Comparison of ENCODE assay signal across 21 cellular contexts in the genomic region with DNA sequence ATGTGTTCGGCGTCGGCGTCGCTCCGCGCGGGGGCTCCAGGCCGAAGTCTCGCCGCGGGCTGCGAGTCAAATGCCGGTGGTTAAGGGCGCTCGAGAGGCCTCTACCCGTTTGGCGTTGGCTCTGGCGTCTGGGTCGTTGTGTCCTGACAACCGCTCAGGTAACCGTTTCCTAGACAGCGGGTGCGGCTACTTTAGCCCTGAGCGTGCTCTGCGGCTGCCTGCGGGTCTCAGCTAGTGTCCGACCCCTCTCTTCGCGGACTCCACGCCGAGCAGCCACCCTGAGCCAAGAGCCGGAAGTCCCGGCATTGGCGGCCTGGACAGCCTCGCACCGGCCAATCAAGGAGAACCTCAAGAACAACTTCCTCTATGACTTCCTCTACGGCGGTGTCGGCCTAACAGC.
"Had no signal": no experiment of that assay in that cellular context is flagged by ENCODE, and none has a peak within 500 bp of the region (broad histone marks: within the 10 kb centered on the region; RNA-seq: fewer than 3 reads in every experiment).

No MANE protein-coding gene starts in this region.

- H3K4me1 Mint-ChIP-seq: memory B cell had no signal

- DNase-seq: colonic mucosa; cortex of kidney; effector CD8-positive, alpha-beta T cell; effector memory CD8-positive, alpha-beta T cell; endodermal cell; erythroblast; esophagus squamous epithelium; foreskin fibroblast; foreskin melanocyte; gastrocnemius medialis; glutamatergic neuron; head of caudate nucleus; heart right ventricle; hippocampal formation; left cardiac atrium; left ventricle myocardium superior; lower lobe of right lung; midbrain had no signal

- H3K36me3 ChIP-seq: colonic mucosa, esophagus squamous epithelium, gastrocnemius medialis, heart right ventricle, left lung, lower lobe of right lung had no signal

- H3K9me3 Mint-ChIP-seq: effector memory CD8-positive, alpha-beta T cell; endodermal cell; memory B cell had no signal

- H3K27ac Mint-ChIP-seq: dendritic cell treated with granulocyte-macrophage colony-stimulating factor and Interleukin-4, amounts not matched to agents 40 ng/mL and 50 ng/mL, for 4 days; effector memory CD8-positive, alpha-beta T cell; endodermal cell; memory B cell had no signal

- H3K4me3 ChIP-seq: colonic mucosa, esophagus squamous epithelium, gastrocnemius medialis, heart right ventricle, left lung, lower lobe of right lung had no signal

- H3K36me3 Mint-ChIP-seq: memory B cell had no signal

- H3K27me3 ChIP-seq: colonic mucosa had no signal

- H3K4me3 Mint-ChIP-seq: dendritic cell treated with granulocyte-macrophage colony-stimulating factor and Interleukin-4, amounts not matched to agents 40 ng/mL and 50 ng/mL, for 4 days; effector memory CD8-positive, alpha-beta T cell; endodermal cell; memory B cell had no signal
